In genomic region chr1:153926405-153926804, GRCh38 we compare ENCODE assay signal across 37 cellular contexts.
"Had no signal": no experiment of that assay in that cellular context is flagged by ENCODE, and none has a peak within 500 bp of the region (broad histone marks: within the 10 kb centered on the region; RNA-seq: fewer than 3 reads in every experiment).

No MANE protein-coding gene starts in this region.

- H3K9me3 ChIP-seq: ascending aorta had no signal

- H3K36me3 Mint-ChIP-seq: T-cell had no signal

- H3K4me2 ChIP-seq: PC-9 had no signal

- H3K36me3 ChIP-seq: cardiac muscle cell had no signal

- H3K27ac Mint-ChIP-seq: activated B cell treated with CpG ODN at 0.5 μM for 24 hours; activated CD4-positive, alpha-beta memory T cell treated with anti-CD3 and anti-CD28 coated beads, Interleukin-2, amount 10 ng/mL, durations not matched to agents 7 days and 5 days; activated CD8-positive, alpha-beta memory T cell treated with anti-CD3 and anti-CD28 coated beads, Interleukin-2, amount 10 ng/mL, durations not matched to agents 7 days and 5 days; activated naive CD8-positive, alpha-beta T cell treated with anti-CD3 and anti-CD28 coated beads, Interleukin-2, amount 10 ng/mL, durations not matched to agents 7 days and 5 days had no signal

- ATAC-seq: activated CD8-positive, alpha-beta memory T cell treated with anti-CD3 and anti-CD28 coated beads, Interleukin-2, amount 10 ng/mL, durations not matched to agents 7 days and 5 days; Right ventricle myocardium inferior; SK-N-SH treated with all-trans-retinoic acid at 6 μM for 48 hours; T-cell had no signal

- H3K27ac ChIP-seq: ascending aorta, cardiac muscle cell, PC-9, RWPE1, VCaP had no signal

- H2AFZ ChIP-seq: PC-9 had no signal

- H3K27me3 Mint-ChIP-seq: activated B cell treated with CpG ODN at 0.5 μM for 24 hours; activated CD4-positive, alpha-beta memory T cell treated with anti-CD3 and anti-CD28 coated beads, Interleukin-2, amount 10 ng/mL, durations not matched to agents 7 days and 5 days; activated CD8-positive, alpha-beta memory T cell treated with anti-CD3 and anti-CD28 coated beads, Interleukin-2, amount 10 ng/mL, durations not matched to agents 7 days and 5 days; activated naive CD8-positive, alpha-beta T cell treated with anti-CD3 and anti-CD28 coated beads, Interleukin-2, amount 10 ng/mL, durations not matched to agents 7 days and 5 days; central memory CD8-positive, alpha-beta T cell had no signal

- H3K27me3 ChIP-seq: ascending aorta, cardiac muscle cell had no signal

- H3K4me3 ChIP-seq: ascending aorta, cardiac muscle cell, PC-9 had no signal

- DNase-seq: activated B cell treated with CpG ODN at 0.5 μM for 24 hours; activated CD4-positive, alpha-beta memory T cell treated with anti-CD3 and anti-CD28 coated beads, Interleukin-2, amount 10 ng/mL, durations not matched to agents 7 days and 5 days; activated CD4-positive, alpha-beta T cell treated with anti-CD3 and anti-CD28 coated beads for 4 hours; activated CD4-positive, alpha-beta T cell treated with anti-CD3 and anti-CD28 coated beads, Interleukin-2, amount 50 U/mL, for 1 hour; activated CD4-positive, CD25-positive, alpha-beta regulatory T cell treated with anti-CD3 and anti-CD28 coated beads, Interleukin-2, amount 50 U/mL, for 72 hours; activated CD8-positive, alpha-beta memory T cell treated with anti-CD3 and anti-CD28 coated beads for 24 hours; activated CD8-positive, alpha-beta memory T cell treated with anti-CD3 and anti-CD28 coated beads, Interleukin-2, amount 10 ng/mL, durations not matched to agents 7 days and 5 days; activated CD8-positive, alpha-beta memory T cell treated with anti-CD3 and anti-CD28 coated beads, Interleukin-2, amount 50 U/mL, for 48 hours; activated effector memory CD4-positive, alpha-beta T cell treated with Interleukin-2 at 50 U/mL for 16 hours; activated naive CD4-positive, alpha-beta T cell treated with anti-CD3 and anti-CD28 coated beads, Interleukin-2, amount 50 U/mL, for 16 hours; activated naive CD8-positive, alpha-beta T cell treated with anti-CD3 and anti-CD28 coated beads, Interleukin-2, amount 10 ng/mL, durations not matched to agents 7 days and 5 days; activated T-cell treated with anti-CD3 and anti-CD28 coated beads, Interleukin-2, amount 50 U/mL, for 48 hours; amygdala; MM.1S; NCI-H1092 treated with DMSO at 0.1 percent for 48 hours; NCI-H1417; NCI-H146; NCI-H187; NCI-H2029 treated with DMSO at 0.1 percent for 48 hours; NCI-H2107; NCI-H2171; NCI-H510A; NCI-H526; NCI-H748 treated with DMSO at 0.1 percent for 48 hours; NK-92 treated with Interleukin-12 subunit alpha and Interleukin-12 subunit beta, amount 100 ng/mL, for 24 hours; PC-9; SIG-M5; T-cell; T-helper 2 cell; T-helper 9 cell had no signal

- H3K4me3 Mint-ChIP-seq: activated B cell treated with CpG ODN at 0.5 μM for 24 hours; activated CD4-positive, alpha-beta memory T cell treated with anti-CD3 and anti-CD28 coated beads, Interleukin-2, amount 10 ng/mL, durations not matched to agents 7 days and 5 days; activated CD8-positive, alpha-beta memory T cell treated with anti-CD3 and anti-CD28 coated beads, Interleukin-2, amount 10 ng/mL, durations not matched to agents 7 days and 5 days; activated naive CD8-positive, alpha-beta T cell treated with anti-CD3 and anti-CD28 coated beads, Interleukin-2, amount 10 ng/mL, durations not matched to agents 7 days and 5 days; central memory CD8-positive, alpha-beta T cell had no signal
